In the genomic region with DNA sequence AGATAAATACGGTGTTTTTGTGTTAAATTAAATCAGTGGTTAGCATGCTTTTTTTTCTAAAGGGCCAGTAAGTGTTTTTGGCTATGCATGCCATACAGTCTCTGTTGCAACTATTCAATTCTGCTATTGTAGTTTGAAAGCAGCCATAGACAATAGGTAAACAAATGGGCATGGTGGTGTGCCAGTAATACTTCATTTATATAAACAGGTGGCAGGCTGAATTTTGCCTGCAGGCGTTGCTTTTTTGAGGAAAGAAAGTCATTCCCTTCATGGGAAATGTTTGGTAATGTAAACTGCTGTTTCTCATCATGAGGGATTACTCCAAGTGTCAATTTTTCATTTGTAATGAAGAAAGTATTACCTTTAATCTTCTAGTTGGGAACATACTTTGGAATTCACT, we compare ENCODE assay signal across 18 cellular contexts.
"Had no signal": no experiment of that assay in that cellular context is flagged by ENCODE, and none has a peak within 500 bp of the region (broad histone marks: within the 10 kb centered on the region; RNA-seq: fewer than 3 reads in every experiment).

No MANE protein-coding gene starts in this region.

- ATAC-seq: foreskin keratinocyte; right cardiac atrium; stimulated activated naive CD8-positive, alpha-beta T cell treated with anti-CD3 and anti-CD28 coated beads, Interleukin-15, Interleukin-2, amounts not matched to agents 100 U/mL and 50 U/mL, for 24 hours had no signal

- H3K4me3 ChIP-seq: esophagus squamous epithelium, transverse colon, vagina had no signal

- DNase-seq: activated CD4-positive, alpha-beta T cell treated with anti-CD3 and anti-CD28 coated beads, Interleukin-2, amount 50 U/mL, for 1 hour; activated CD8-positive, alpha-beta memory T cell treated with anti-CD3 and anti-CD28 coated beads for 24 hours; activated gamma-delta T cell treated with Interleukin-2 at 50 U/mL for 16 hours; brain microvascular endothelial cell; cortex of kidney; effector CD4-positive, alpha-beta T cell; esophagus squamous epithelium; foreskin keratinocyte; glutamatergic neuron; hypothalamus; mesendoderm; right cardiac atrium; small intestine; stimulated activated CD4-positive, alpha-beta T cell treated with anti-CD3 and anti-CD28 coated beads, Interleukin-4, amount 100 ng/mL, for 4 hours; stimulated activated CD8-positive, alpha-beta memory T cell treated with anti-CD3 and anti-CD28 coated beads, Interleukin-4, amount 100 ng/mL, for 48 hours; stimulated activated naive CD8-positive, alpha-beta T cell treated with anti-CD3 and anti-CD28 coated beads, Interleukin-15, Interleukin-2, amounts not matched to agents 100 U/mL and 50 U/mL, for 24 hours; transverse colon had no signal
